ENCODE assay signal across 10 cellular contexts in the genomic region with DNA sequence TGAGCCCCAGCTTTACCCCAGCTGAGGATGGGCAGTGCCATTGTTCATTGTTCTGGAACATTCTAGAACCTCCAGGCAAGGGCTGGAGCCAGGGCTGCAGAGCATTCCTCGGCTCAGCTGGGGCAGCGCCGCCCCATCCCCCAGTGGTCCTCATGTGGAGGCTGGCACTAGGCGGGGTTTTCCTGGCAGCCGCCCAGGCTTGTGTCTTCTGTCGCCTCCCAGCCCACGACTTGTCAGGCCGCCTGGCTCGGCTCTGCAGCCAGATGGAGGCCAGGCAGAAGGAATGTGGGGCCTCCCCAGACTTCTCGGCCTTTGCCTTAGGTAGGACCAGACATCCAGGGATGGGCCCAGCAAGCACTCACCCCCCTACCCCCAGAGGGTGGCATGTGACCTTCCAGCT.
A peak's percentile ranks its signal among the peaks of the same experiment; 100 is the strongest.
DNase-seq lines count a peak whose midpoint lies in the region; ATAC-seq lines count a peak whose summit lies in the region.
"Had no signal": no experiment of that assay in that cellular context is flagged by ENCODE, and none has a peak within 500 bp of the region (broad histone marks: within the 10 kb centered on the region; RNA-seq: fewer than 3 reads in every experiment).

A gene with protein sequence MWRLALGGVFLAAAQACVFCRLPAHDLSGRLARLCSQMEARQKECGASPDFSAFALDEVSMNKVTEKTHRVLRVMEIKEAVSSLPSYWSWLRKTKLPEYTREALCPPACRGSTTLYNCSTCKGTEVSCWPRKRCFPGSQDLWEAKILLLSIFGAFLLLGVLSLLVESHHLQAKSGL (plus strand): TSS at position 104 of the 400 bp plus-strand sequence. CDS start 49 bp downstream, at position 153.

- H3K27me3 ChIP-seq in muscle layer of duodenum (ENCODE audit: low read depth, low read length) = no peaks in the 10 kb centered on the region
- H3K27me3 ChIP-seq: tibial artery had no signal

- H3K4me1 ChIP-seq in muscle layer of duodenum (ENCODE audit: control insufficient read depth in 1 of 2, insufficient read depth in 2 of 2, low read length in 2 of 2) = peaks cover 15 to 44% of the 10 kb centered on the region in 2 donors

- DNase-seq in stimulated activated naive CD8-positive, alpha-beta T cell treated with anti-CD3 and anti-CD28 coated beads, Interleukin-15, Interleukin-2, amounts not matched to agents 100 U/mL and 50 U/mL, for 24 hours = no peak
- DNase-seq in activated CD4-positive, CD25-positive, alpha-beta regulatory T cell treated with anti-CD3 and anti-CD28 coated beads, Interleukin-2, amount 50 U/mL, for 72 hours = no peak
- DNase-seq in NCI-H146 (lab: John Stamatoyannopoulos, UW) (no peak), iPS-NIHi11 (ENCODE audit: low spot score) (no peak)
- DNase-seq: activated CD4-positive, alpha-beta T cell treated with anti-CD3 and anti-CD28 coated beads for 4 hours; tibial artery had no signal

- H3K36me3 Mint-ChIP-seq in stimulated activated naive CD8-positive, alpha-beta T cell treated with anti-CD3 and anti-CD28 coated beads, Interleukin-15, Interleukin-2, amounts not matched to agents 100 ng/mL and 50 ng/mL, for 24 hours (ENCODE audit: low read depth) = peaks cover 5% of the 10 kb centered on the region

- ATAC-seq in stimulated activated naive CD8-positive, alpha-beta T cell treated with anti-CD3 and anti-CD28 coated beads, Interleukin-15, Interleukin-2, amounts not matched to agents 100 U/mL and 50 U/mL, for 24 hours = no peak
- no peak for ATAC-seq in HG03159 (IDR thresholded peaks at IDR 0.05; ENCODE audit: unreplicated experiment)

- peaks cover 0 to 9% of the 10 kb centered on the region in 2 donors for H3K36me3 ChIP-seq in muscle layer of duodenum (ENCODE audit: control insufficient read depth in 1 of 2, insufficient read depth in 2 of 2, low read length in 2 of 2)
- H3K36me3 ChIP-seq: tibial artery had no signal

- no peak within 1 kb of the TSS for H3K4me3 Mint-ChIP-seq in stimulated activated naive CD8-positive, alpha-beta T cell treated with anti-CD3 and anti-CD28 coated beads, Interleukin-15, Interleukin-2, amounts not matched to agents 100 ng/mL and 50 ng/mL, for 24 hours

- H3K9me3 Mint-ChIP-seq in stimulated activated naive CD8-positive, alpha-beta T cell treated with anti-CD3 and anti-CD28 coated beads, Interleukin-15, Interleukin-2, amounts not matched to agents 100 ng/mL and 50 ng/mL, for 24 hours = no peaks in the 10 kb centered on the region

- H3K4me1 Mint-ChIP-seq in stimulated activated naive CD8-positive, alpha-beta T cell treated with anti-CD3 and anti-CD28 coated beads, Interleukin-15, Interleukin-2, amounts not matched to agents 100 ng/mL and 50 ng/mL, for 24 hours (ENCODE audit: low read depth) = peaks cover 32% of the 10 kb centered on the region

- no peaks in the 10 kb centered on the region for H3K9me3 ChIP-seq in muscle layer of duodenum (ENCODE audit: control insufficient read depth in 1 of 2, low read length in 2 of 2)
- H3K9me3 ChIP-seq: tibial artery had no signal

- H3K27ac Mint-ChIP-seq in stimulated activated naive CD8-positive, alpha-beta T cell treated with anti-CD3 and anti-CD28 coated beads, Interleukin-15, Interleukin-2, amounts not matched to agents 100 ng/mL and 50 ng/mL, for 24 hours = peak within 1 kb of the TSS; percentile 27

- H3K27ac ChIP-seq in cingulate gyrus (ENCODE audit: low read depth, low read length) = peak within 1 kb of the TSS; percentile 93
- H3K27ac ChIP-seq in muscle layer of duodenum (ENCODE audit: low read length) = peak within 1 kb of the TSS; percentile 34

- no peak within 1 kb of the TSS for H3K4me3 ChIP-seq in muscle layer of duodenum (ENCODE audit: low read depth in 1 of 2, low read length in 2 of 2)

- no peaks in the 10 kb centered on the region for H3K27me3 Mint-ChIP-seq in stimulated activated naive CD8-positive, alpha-beta T cell treated with anti-CD3 and anti-CD28 coated beads, Interleukin-15, Interleukin-2, amounts not matched to agents 100 ng/mL and 50 ng/mL, for 24 hours
